13 cellular contexts compared by ENCODE assay signal in genomic region chr15:67761343-67761742, GRCh38.
A peak's percentile ranks its signal among the peaks of the same experiment; 100 is the strongest.
DNase-seq lines count a peak whose midpoint lies in the region; ATAC-seq, FAIRE-seq and TF ChIP-seq lines count a peak whose summit lies in the region.
"Had no signal": no experiment of that assay in that cellular context is flagged by ENCODE, and none has a peak within 500 bp of the region (broad histone marks: within the 10 kb centered on the region; RNA-seq: fewer than 3 reads in every experiment).

No MANE protein-coding gene starts in this region.

- peaks cover 7% of the 10 kb centered on the region for H3K36me3 Mint-ChIP-seq in activated T-cell treated with anti-CD3 and anti-CD28 coated beads, Interleukin-2, amount 50 U/mL, for 24 hours (ENCODE audit: low read depth)

- H3K4me3 ChIP-seq in colonic mucosa (no peak overlapping the region), small intestine (ENCODE audit: low read depth in 1 of 2, low read length in 2 of 2) (no peak overlapping the region)

- no peak overlapping the region for H3K9ac ChIP-seq in colonic mucosa (ENCODE audit: low read depth in 2 of 2, low read length in 2 of 2)

- H3K4me1 Mint-ChIP-seq in activated T-cell treated with anti-CD3 and anti-CD28 coated beads, Interleukin-2, amount 50 U/mL, for 24 hours (ENCODE audit: low read depth) = peaks cover 74% of the 10 kb centered on the region

- H3K27me3 ChIP-seq in colonic mucosa = no peaks in the 10 kb centered on the region
- H3K27me3 ChIP-seq in small intestine (ENCODE audit: control insufficient read depth in 2 of 2, insufficient read depth in 2 of 2, low read length in 2 of 2) = no peaks in the 10 kb centered on the region

- no peak overlapping the region for H3K4me3 Mint-ChIP-seq in activated T-cell treated with anti-CD3 and anti-CD28 coated beads, Interleukin-2, amount 50 U/mL, for 24 hours
- H3K4me3 Mint-ChIP-seq: central memory CD8-positive, alpha-beta T cell had no signal

- no peak for ATAC-seq in HG03521 (IDR thresholded peaks at IDR 0.05; ENCODE audit: unreplicated experiment)

- intact Hi-C loops in colonic mucosa (cut with DNase I) = no loop called here

- H3K27ac Mint-ChIP-seq in activated T-cell treated with anti-CD3 and anti-CD28 coated beads, Interleukin-2, amount 50 U/mL, for 24 hours = peak overlapping the region; percentile 30

- DNase-seq in activated T-cell treated with anti-CD3 and anti-CD28 coated beads, Interleukin-2, amount 50 U/mL, for 24 hours = no peak
- DNase-seq in activated T-cell treated with anti-CD3 and anti-CD28 coated beads for 4 hours (no peak), NCI-H2081 treated with DMSO at 0.1 percent for 48 hours (lab: John Stamatoyannopoulos, UW) (peak; percentile 33), colonic mucosa (peak; percentile 41), small intestine (peak; percentile 87), activated gamma-delta T cell treated with Interleukin-2 at 50 U/mL for 16 hours (no peak)
- DNase-seq in activated CD4-positive, alpha-beta T cell treated with anti-CD3 and anti-CD28 coated beads, Interleukin-2, amount 50 U/mL, for 1 hour = no peak
- DNase-seq: activated naive CD4-positive, alpha-beta T cell treated with anti-CD3 and anti-CD28 coated beads, Interleukin-2, amount 50 U/mL, for 16 hours; DMS 273 treated with DMSO at 0.1 percent for 48 hours; head of caudate nucleus had no signal

- peak overlapping the region; percentile 57 for H3K27ac ChIP-seq in colonic mucosa
- H3K27ac ChIP-seq in small intestine (ENCODE audit: low read depth in 1 of 2, low read length in 1 of 2) = no peak overlapping the region

- no peaks in the 10 kb centered on the region for H3K4me1 ChIP-seq in colonic mucosa
- peaks cover 0 to 5% of the 10 kb centered on the region in 2 donors for H3K4me1 ChIP-seq in small intestine (ENCODE audit: control insufficient read depth in 2 of 2, insufficient read depth in 1 of 2, low read depth in 1 of 2, low read length in 1 of 2)

- WGBS in small intestine, 3 donors = 15 to 51% (median 30%) methylated on average over 4 of the region's 4 CpGs

- no peaks in the 10 kb centered on the region for H3K9me3 Mint-ChIP-seq in activated T-cell treated with anti-CD3 and anti-CD28 coated beads, Interleukin-2, amount 50 U/mL, for 24 hours
- H3K9me3 Mint-ChIP-seq: central memory CD8-positive, alpha-beta T cell had no signal

- H3K36me3 ChIP-seq in colonic mucosa (no peaks in the 10 kb centered on the region), small intestine (ENCODE audit: control insufficient read depth in 2 of 2, insufficient read depth in 2 of 2, low read length in 2 of 2) (peaks cover 0 to 1% of the 10 kb centered on the region in 2 donors)

- no peaks in the 10 kb centered on the region for H3K27me3 Mint-ChIP-seq in activated T-cell treated with anti-CD3 and anti-CD28 coated beads, Interleukin-2, amount 50 U/mL, for 24 hours
- H3K27me3 Mint-ChIP-seq: central memory CD8-positive, alpha-beta T cell had no signal

- H3K9me3 ChIP-seq in colonic mucosa (no peaks in the 10 kb centered on the region), small intestine (ENCODE audit: control insufficient read depth, low read depth) (no peaks in the 10 kb centered on the region)

- FAIRE-seq in small intestine (lab: Jason Lieb, UNC) = no peak
- FAIRE-seq: TTC549 had no signal

- TF ChIP-seq CTCF in colonic mucosa (IDR thresholded peaks at IDR 0.05) = no peak

Comparison
In these comparisons a context has a peak if more than half of its experiments do, and no peak if none do; other contexts are left out.
1. DNase-seq: peak in NCI-H2081 treated with DMSO at 0.1 percent for 48 hours (single experiment), colonic mucosa (single experiment) and small intestine (single experiment); none in activated T-cell treated with anti-CD3 and anti-CD28 coated beads, Interleukin-2, amount 50 U/mL, for 24 hours (single experiment), activated T-cell treated with anti-CD3 and anti-CD28 coated beads for 4 hours (single experiment), activated CD4-positive, alpha-beta T cell treated with anti-CD3 and anti-CD28 coated beads, Interleukin-2, amount 50 U/mL, for 1 hour (single experiment) and activated gamma-delta T cell treated with Interleukin-2 at 50 U/mL for 16 hours (single experiment).